ENCODE assay signal across 5 cellular contexts in genomic region chr11:55884995-55885394, GRCh38. TPM values are rescaled to one million over a fixed set of nuclear protein-coding genes. Genes with fewer than 3 reads are reported as not detected.
"Had no signal": no experiment of that assay in that cellular context is flagged by ENCODE, and none has a peak within 500 bp of the region (broad histone marks: within the 10 kb centered on the region; RNA-seq: fewer than 3 reads in every experiment).

No MANE protein-coding gene starts in this region.

RNA-seq across cellular contexts. Expression of gene TRIM51, which starts 1.9 kb away (rescaled TPM):
- total RNA-seq: M059J, PC-3, Peyer's patch, Right ventricle myocardium inferior, SJCRH30 had no signal

RNA-seq across cellular contexts. Expression of gene OR5W2, which starts 29.4 kb away (rescaled TPM):
- total RNA-seq: M059J, PC-3, Peyer's patch, Right ventricle myocardium inferior, SJCRH30 had no signal

RNA-seq across cellular contexts. Expression of gene OR5D16, which starts 46.4 kb away (rescaled TPM):
- total RNA-seq: M059J, PC-3, Peyer's patch, Right ventricle myocardium inferior, SJCRH30 had no signal

RNA-seq across cellular contexts. Expression of gene OR5I1, which starts 51.2 kb away (rescaled TPM):
- total RNA-seq: M059J, PC-3, Peyer's patch, Right ventricle myocardium inferior, SJCRH30 had no signal

RNA-seq across cellular contexts. Expression of gene OR5L2, which starts 58.0 kb away (rescaled TPM):
- total RNA-seq: M059J, PC-3, Peyer's patch, Right ventricle myocardium inferior, SJCRH30 had no signal
